ENCODE assay signal across 18 cellular contexts in the genomic region with DNA sequence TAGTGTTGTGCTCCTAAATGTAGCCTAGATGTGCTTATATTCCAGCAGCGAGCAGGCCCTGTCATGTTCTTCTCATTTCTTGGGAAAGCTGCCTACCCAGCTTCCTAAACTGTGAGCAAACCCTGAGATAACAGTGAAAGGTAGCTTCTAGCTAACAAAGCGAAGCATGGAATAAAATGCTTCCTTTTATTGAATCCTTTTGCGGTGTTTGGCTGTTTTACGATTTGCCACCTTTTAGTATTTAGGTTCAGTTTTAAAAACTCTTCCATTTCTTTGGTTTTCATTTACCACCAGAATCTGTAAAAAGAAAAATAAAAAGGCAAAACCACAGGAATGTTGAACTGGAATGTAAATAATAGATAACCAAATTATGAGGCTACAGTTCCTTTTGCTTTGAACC. TPM values are rescaled to one million over a fixed set of nuclear protein-coding genes. Genes with fewer than 3 reads are reported as not detected.
DNase-seq lines count a peak whose midpoint lies in the region; ATAC-seq and TF ChIP-seq lines count a peak whose summit lies in the region.
"Had no signal": no experiment of that assay in that cellular context is flagged by ENCODE, and none has a peak within 500 bp of the region (broad histone marks: within the 10 kb centered on the region; RNA-seq: fewer than 3 reads in every experiment).

No MANE protein-coding gene starts in this region.

- no peak for DNase-seq in GM23338 (ENCODE audit: low spot score)
- DNase-seq in MM.1S = no peak
- DNase-seq in choroid plexus epithelial cell (ENCODE audit: low read depth) = peak; percentile 58
- no peak for DNase-seq in activated gamma-delta T cell treated with Interleukin-2 at 50 U/mL for 16 hours
- no peak for DNase-seq in naive thymus-derived CD4-positive, alpha-beta T cell
- DNase-seq in vagina (ENCODE audit: extremely low spot score in 2 of 2) = no peak
- no peak for DNase-seq in HCEC 1CT
- DNase-seq: activated CD4-positive, alpha-beta T cell treated with anti-CD3 and anti-CD28 coated beads, Interleukin-2, amount 50 U/mL, for 48 hours; activated naive CD8-positive, alpha-beta T cell treated with anti-CD3 and anti-CD28 coated beads, Interleukin-2, amount 50 U/mL, for 24 hours; activated T-cell treated with anti-CD3 and anti-CD28 coated beads, Interleukin-2, amount 50 U/mL, for 48 hours; heart left ventricle; NCI-H1092 treated with DMSO at 0.1 percent for 48 hours; NCI-H748 treated with DMSO at 0.1 percent for 48 hours; sigmoid colon; substantia nigra had no signal

- H3K27ac Mint-ChIP-seq in GM23338 = no peak overlapping the region
- no peak overlapping the region for H3K27ac Mint-ChIP-seq in naive thymus-derived CD4-positive, alpha-beta T cell
- H3K27ac Mint-ChIP-seq: activated naive CD8-positive, alpha-beta T cell treated with anti-CD3 and anti-CD28 coated beads, Interleukin-2, amount 50 U/mL, for 24 hours; IgD-negative memory B cell had no signal

- no peaks in the 10 kb centered on the region for H3K27me3 ChIP-seq in GM23338 (ENCODE audit: insufficient read depth)
- no peaks in the 10 kb centered on the region for H3K27me3 ChIP-seq in MM.1S (replicated peaks; ENCODE audit: insufficient read depth, low read length)
- no peaks in the 10 kb centered on the region for H3K27me3 ChIP-seq in naive thymus-derived CD4-positive, alpha-beta T cell (ENCODE audit: control insufficient read depth in 2 of 2, insufficient read depth in 2 of 2, low read length in 2 of 2)
- H3K27me3 ChIP-seq in vagina = no peaks in the 10 kb centered on the region

- H3K79me2 ChIP-seq in GM23338 (replicated peaks; ENCODE audit: insufficient read depth) (no peaks in the 10 kb centered on the region), MM.1S (ENCODE audit: low read length) (peaks cover under 1% of the 10 kb centered on the region)

- peak overlapping the region; percentile 20; the same call in 1 of the 2 replicates for H2AFZ ChIP-seq in GM23338
- H2AFZ ChIP-seq in MM.1S (ENCODE audit: low read length) = no peak overlapping the region

- H3K4me3 ChIP-seq in GM23338 (no peak overlapping the region), MM.1S (ENCODE audit: low read length) (no peak overlapping the region), choroid plexus epithelial cell (ENCODE audit: low read depth, low read length) (no peak overlapping the region), mesodermal cell (ENCODE audit: extremely low read depth, insufficient read depth, low read length, poor library complexity, severe bottlenecking) (no peak overlapping the region), vagina (no peak overlapping the region)
- H3K4me3 ChIP-seq in naive thymus-derived CD4-positive, alpha-beta T cell (ENCODE audit: low read length) = no peak overlapping the region
- H3K4me3 ChIP-seq: heart left ventricle, sigmoid colon had no signal

- no peak for TF ChIP-seq POLR2A in vagina (IDR thresholded peaks at IDR 0.05)

- H3K4me1 Mint-ChIP-seq in GM23338 = peaks cover 19% of the 10 kb centered on the region
- H3K4me1 Mint-ChIP-seq in naive thymus-derived CD4-positive, alpha-beta T cell = peaks cover 2 to 12% (median 10%) of the 10 kb centered on the region in 7 donors

- H3K9me3 ChIP-seq in MM.1S (replicated peaks; ENCODE audit: insufficient read depth, low read length) (no peaks in the 10 kb centered on the region), mesodermal cell (ENCODE audit: control insufficient read depth, low read length) (no peaks in the 10 kb centered on the region), vagina (no peaks in the 10 kb centered on the region)
- no peaks in the 10 kb centered on the region for H3K9me3 ChIP-seq in naive thymus-derived CD4-positive, alpha-beta T cell (ENCODE audit: control insufficient read depth in 2 of 3, low read length in 3 of 3)
- H3K9me3 ChIP-seq: heart left ventricle, sigmoid colon had no signal

- H3F3A ChIP-seq in GM23338 (replicated peaks; ENCODE audit: low read depth) = no peaks in the 10 kb centered on the region
- H3F3A ChIP-seq in MM.1S (ENCODE audit: insufficient read depth, low read length) = peaks cover 59% of the 10 kb centered on the region

- H4K20me1 ChIP-seq in GM23338 (replicated peaks; ENCODE audit: insufficient read depth) (no peaks in the 10 kb centered on the region), MM.1S (ENCODE audit: insufficient read depth, low read length) (no peaks in the 10 kb centered on the region)

- H3K36me3 Mint-ChIP-seq in GM23338 (ENCODE audit: low read depth) = no peaks in the 10 kb centered on the region; the same call in 2 of the 3 replicates
- H3K36me3 Mint-ChIP-seq in naive thymus-derived CD4-positive, alpha-beta T cell = no peaks in the 10 kb centered on the region
- H3K36me3 Mint-ChIP-seq: IgD-negative memory B cell had no signal

- peaks cover 4% of the 10 kb centered on the region for H3K27me3 Mint-ChIP-seq in GM23338 (ENCODE audit: insufficient read depth, low read depth, poor library complexity)
- H3K27me3 Mint-ChIP-seq in naive thymus-derived CD4-positive, alpha-beta T cell = peaks cover 22 to 49% (median 35%) of the 10 kb centered on the region in 5 donors

- H3K9ac ChIP-seq in MM.1S (ENCODE audit: low read length) = no peak overlapping the region

- no peaks in the 10 kb centered on the region for H3K9me2 ChIP-seq in GM23338 (ENCODE audit: insufficient read depth)
- no peaks in the 10 kb centered on the region for H3K9me2 ChIP-seq in MM.1S (replicated peaks; ENCODE audit: insufficient read depth, low read length)

- no peak overlapping the region for H3K4me3 Mint-ChIP-seq in GM23338
- H3K4me3 Mint-ChIP-seq in naive thymus-derived CD4-positive, alpha-beta T cell = no peak overlapping the region
- H3K4me3 Mint-ChIP-seq: activated naive CD8-positive, alpha-beta T cell treated with anti-CD3 and anti-CD28 coated beads, Interleukin-2, amount 50 U/mL, for 24 hours; IgD-negative memory B cell had no signal

- CTCF ChIA-PET in naive thymus-derived CD4-positive, alpha-beta T cell (lab: Charles Lee) = no interaction called here

- POLR2A ChIA-PET in naive thymus-derived CD4-positive, alpha-beta T cell (lab: Charles Lee) = no interaction called here

- no peak for ATAC-seq in GM23338
- ATAC-seq in naive thymus-derived CD4-positive, alpha-beta T cell = no peak
- ATAC-seq: activated naive CD8-positive, alpha-beta T cell treated with anti-CD3 and anti-CD28 coated beads, Interleukin-2, amount 50 U/mL, for 24 hours; heart left ventricle; Panc1 had no signal

- H3K36me3 ChIP-seq in GM23338 (ENCODE audit: insufficient read depth) = no peaks in the 10 kb centered on the region
- H3K36me3 ChIP-seq in MM.1S (replicated peaks; ENCODE audit: insufficient read depth, low read length) = no peaks in the 10 kb centered on the region
- no peaks in the 10 kb centered on the region for H3K36me3 ChIP-seq in mesodermal cell (ENCODE audit: control insufficient read depth, insufficient read depth, low read length)
- no peaks in the 10 kb centered on the region for H3K36me3 ChIP-seq in naive thymus-derived CD4-positive, alpha-beta T cell (ENCODE audit: control insufficient read depth in 2 of 3, insufficient read depth in 3 of 3, low read length in 3 of 3)
- H3K36me3 ChIP-seq in vagina = no peaks in the 10 kb centered on the region
- H3K36me3 ChIP-seq: heart left ventricle, sigmoid colon had no signal

- 65 to 72% methylated on average over 2 to 4 of the region's 4 CpGs for WGBS in mesodermal cell (ENCODE audit: insufficient coverage in 2 of 2), 2 experiments

- TF ChIP-seq CTCF in GM23338 (conservative IDR thresholded peaks at IDR 0.05; ENCODE audit: low read depth in 2 of 2) (no peak), MM.1S (IDR thresholded peaks at IDR 0.05; ENCODE audit: low read length) (no peak), choroid plexus epithelial cell (conservative IDR thresholded peaks at IDR 0.05; ENCODE audit: low read depth, low read length) (no peak), vagina (IDR thresholded peaks at IDR 0.05) (no peak)

- peaks cover 7% of the 10 kb centered on the region; the same call in 1 of the 2 replicates for H3K4me1 ChIP-seq in GM23338 (ENCODE audit: insufficient read depth)
- peaks cover 75% of the 10 kb centered on the region for H3K4me1 ChIP-seq in MM.1S (ENCODE audit: low read length)
- peaks cover 26% of the 10 kb centered on the region for H3K4me1 ChIP-seq in mesodermal cell (ENCODE audit: control insufficient read depth, insufficient read depth, low read length, poor library complexity, severe bottlenecking)
- no peaks in the 10 kb centered on the region for H3K4me1 ChIP-seq in naive thymus-derived CD4-positive, alpha-beta T cell (ENCODE audit: control insufficient read depth in 2 of 2, insufficient read depth in 2 of 2, low read length in 2 of 2)
- peaks cover 10% of the 10 kb centered on the region for H3K4me1 ChIP-seq in vagina

- H3K27ac ChIP-seq in GM23338 (ENCODE audit: low read depth) (no peak overlapping the region), MM.1S (ENCODE audit: low read length) (no peak overlapping the region; the same call in 1 of the 2 replicates), mesodermal cell (ENCODE audit: low read depth, low read length, severe bottlenecking) (peak overlapping the region; percentile 91), vagina (no peak overlapping the region)
- H3K27ac ChIP-seq in naive thymus-derived CD4-positive, alpha-beta T cell (ENCODE audit: low read depth, low read length) = no peak overlapping the region
- H3K27ac ChIP-seq: heart left ventricle, sigmoid colon had no signal

- intact Hi-C loops in naive thymus-derived CD4-positive, alpha-beta T cell (cut with micrococcal nuclease) = no loop called here
- intact Hi-C loops in vagina (cut with DNase I) = no loop called here

- no peaks in the 10 kb centered on the region for H3K9me3 Mint-ChIP-seq in GM23338
- no peaks in the 10 kb centered on the region for H3K9me3 Mint-ChIP-seq in naive thymus-derived CD4-positive, alpha-beta T cell
- H3K9me3 Mint-ChIP-seq: activated naive CD8-positive, alpha-beta T cell treated with anti-CD3 and anti-CD28 coated beads, Interleukin-2, amount 50 U/mL, for 24 hours; IgD-negative memory B cell had no signal

- H3K4me2 ChIP-seq in GM23338 (no peak overlapping the region), MM.1S (ENCODE audit: low read depth, low read length) (peak overlapping the region; percentile 58; the same call in 1 of the 2 replicates)

TF ChIP-seq in GM23338, 12 proteins besides CTCF, POLR2A, EP300 and RAD21 (continues in another document):
- no peak for TF ChIP-seq STAT1 (IDR thresholded peaks at IDR 0.05; ENCODE audit: unreplicated experiment)
- no peak for TF ChIP-seq ZNF331 (CRISPR knock-in tag; IDR thresholded peaks at IDR 0.05; ENCODE audit: low read depth)

RNA-seq across cellular contexts. Expression of gene PKP2, which starts 5.0 kb away (rescaled TPM):
- total RNA-seq in GM23338 (2014; rRNA removed; shearing (Covaris generic)) = 47.6 and 49.9 TPM in 2 replicates
- polyA plus RNA-seq in GM23338 (2016; fragmentation: Nextera tagmentation; extraction: Ambion mirVana) = 17.8 and 24.6 TPM in 2 replicates
- polyA plus RNA-seq in mesodermal cell (2013, experiment 1 of 2) = 49.7 TPM
- 73.1 TPM for polyA plus RNA-seq in mesodermal cell (2013, experiment 2 of 2)
- under 1 TPM in 4 of 5 experiments, not detected in 1; 0.16 to 0.95 (median 0.63) TPM for total RNA-seq in naive thymus-derived CD4-positive, alpha-beta T cell
- 1 to 10 TPM; 1.4 to 2.0 TPM for polyA plus RNA-seq in naive thymus-derived CD4-positive, alpha-beta T cell
- total RNA-seq in vagina = 16.2 TPM
